ENCODE assay signal across 20 cellular contexts in the genomic region with DNA sequence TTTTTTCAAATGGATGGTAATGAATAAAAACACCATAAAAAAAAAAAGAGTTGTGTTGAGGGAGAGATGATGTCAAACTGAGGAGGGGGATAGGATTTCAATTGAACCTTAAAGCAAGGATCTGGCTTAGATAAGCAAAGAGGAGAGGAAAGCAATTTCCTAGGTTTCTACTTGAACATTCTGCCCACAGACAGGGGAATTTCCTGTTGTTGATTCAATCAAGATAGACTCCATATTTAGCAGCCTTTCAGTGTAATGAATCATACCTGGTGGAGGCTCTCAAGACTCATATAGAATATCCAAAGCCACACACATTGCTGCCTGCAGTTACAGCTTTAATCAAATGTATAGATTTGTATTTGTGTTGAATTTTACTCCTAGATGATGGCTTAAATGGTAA.
DNase-seq lines count a peak whose midpoint lies in the region; ATAC-seq and TF ChIP-seq lines count a peak whose summit lies in the region.
"Had no signal": no experiment of that assay in that cellular context is flagged by ENCODE, and none has a peak within 500 bp of the region (broad histone marks: within the 10 kb centered on the region; RNA-seq: fewer than 3 reads in every experiment).

No MANE protein-coding gene starts in this region.

- H3K4me1 ChIP-seq in foreskin keratinocyte: no peaks in the 10 kb centered on the region
- H3K4me1 ChIP-seq in CD8-positive, alpha-beta T cell (ENCODE audit: insufficient read depth, low read length): no peaks in the 10 kb centered on the region
- H3K4me1 ChIP-seq: A549 had no signal

- no peaks in the 10 kb centered on the region for H3K4me1 Mint-ChIP-seq in CD8-positive, alpha-beta T cell (ENCODE audit: low read depth)

- H3K27ac Mint-ChIP-seq in CD8-positive, alpha-beta T cell: no peak overlapping the region

- peaks cover 3% of the 10 kb centered on the region for H3K27me3 ChIP-seq in foreskin keratinocyte
- no peaks in the 10 kb centered on the region for H3K27me3 ChIP-seq in CD8-positive, alpha-beta T cell (ENCODE audit: insufficient read depth, low read length)

- no peak overlapping the region for H3K4me3 Mint-ChIP-seq in CD8-positive, alpha-beta T cell

- peaks cover 4% of the 10 kb centered on the region for H3K9me3 Mint-ChIP-seq in CD8-positive, alpha-beta T cell

- DNase-seq in A172 (ENCODE audit: low spot score): peak; percentile 37
- DNase-seq in HT1080 (ENCODE audit: low read depth): peak; percentile 59
- DNase-seq in amniotic epithelial cell (ENCODE audit: low read depth): peak; percentile 43
- DNase-seq in foreskin keratinocyte: peak in 1 of 2 donors; percentile 40
- no peak for DNase-seq in CD8-positive, alpha-beta T cell
- DNase-seq in NOMO-1 treated with DMSO at 0.1 percent for 48 hours (lab: John Stamatoyannopoulos, UW; ENCODE audit: unreplicated experiment): no peak
- DNase-seq: DND-41; GF-D8; H7; Karpas-422; NCI-H1417; NCI-H1930; NCI-H510A treated with DMSO at 0.1 percent for 48 hours; NK-92 treated with Interleukin-12 subunit alpha and Interleukin-12 subunit beta, amount 100 ng/mL, for 24 hours; PC-9 had no signal

- no peak overlapping the region for H3K27ac ChIP-seq in foreskin keratinocyte
- no peak overlapping the region for H3K27ac ChIP-seq in CD8-positive, alpha-beta T cell (ENCODE audit: low read depth, low read length)
- H3K27ac ChIP-seq: A549, PC-9, SK-N-MC had no signal

- H3K4me3 ChIP-seq in CD8-positive, alpha-beta T cell (ENCODE audit: low read depth, low read length): no peak overlapping the region
- H3K4me3 ChIP-seq: A549, PC-9, SK-N-MC had no signal

- TF ChIP-seq CTCF in foreskin keratinocyte (conservative IDR thresholded peaks at IDR 0.05): no peak
- TF ChIP-seq CTCF in CD8-positive, alpha-beta T cell (IDR thresholded peaks at IDR 0.05): no peak

- H3K36me3 Mint-ChIP-seq in CD8-positive, alpha-beta T cell: no peaks in the 10 kb centered on the region

- ATAC-seq in foreskin keratinocyte (peak; percentile 51), GM18517 (IDR thresholded peaks at IDR 0.05; ENCODE audit: unreplicated experiment) (no peak), GM18907 (IDR thresholded peaks at IDR 0.05; ENCODE audit: unreplicated experiment) (no peak)
- no peak for ATAC-seq in CD8-positive, alpha-beta T cell
- ATAC-seq: A549, Right ventricle myocardium inferior had no signal

- CTCF ChIA-PET in CD8-positive, alpha-beta T cell (lab: Charles Lee): no interaction called here

- intact Hi-C loops in CD8-positive, alpha-beta T cell (cut with DNase I, micrococcal nuclease): no loop called here

- no peaks in the 10 kb centered on the region for H3K9me3 ChIP-seq in CD8-positive, alpha-beta T cell (ENCODE audit: low read length)
- H3K9me3 ChIP-seq: A549 had no signal

- POLR2A ChIA-PET in CD8-positive, alpha-beta T cell (lab: Charles Lee): no interaction called here

- no peaks in the 10 kb centered on the region for H3K27me3 Mint-ChIP-seq in CD8-positive, alpha-beta T cell (ENCODE audit: low read depth)

- no peaks in the 10 kb centered on the region for H3K36me3 ChIP-seq in CD8-positive, alpha-beta T cell (ENCODE audit: insufficient read depth, low read length)

Comparison
In these comparisons a context has a peak if more than half of its experiments do, and no peak if none do; other contexts are left out.
1. DNase-seq: peak in A172 (single experiment), HT1080 (single experiment) and amniotic epithelial cell (single experiment); none in CD8-positive, alpha-beta T cell (0 of 7) and NOMO-1 treated with DMSO at 0.1 percent for 48 hours (single experiment).